Comparison of ENCODE assay signal across 10 cellular contexts in genomic region chrX:78923198-78924015, GRCh38. TPM values are rescaled to one million over a fixed set of nuclear protein-coding genes. Genes with fewer than 3 reads are reported as not detected.
DNase-seq lines count a peak whose midpoint lies in the region; ATAC-seq and TF ChIP-seq lines count a peak whose summit lies in the region.
"Had no signal": no experiment of that assay in that cellular context is flagged by ENCODE, and none has a peak within 500 bp of the region (broad histone marks: within the 10 kb centered on the region; RNA-seq: fewer than 3 reads in every experiment).

No MANE protein-coding gene starts in this region.

- no peak overlapping the region for H3K4me3 Mint-ChIP-seq in activated T-cell treated with anti-CD3 and anti-CD28 coated beads, Interleukin-2, amount 50 U/mL, for 24 hours
- peak overlapping the region in 3 of 4 donors; percentile 22 to 85 (median 43) for H3K4me3 Mint-ChIP-seq in IgD-negative memory B cell
- H3K4me3 Mint-ChIP-seq in stimulated activated naive CD8-positive, alpha-beta T cell treated with anti-CD3 and anti-CD28 coated beads, Interleukin-15, Interleukin-2, amounts not matched to agents 100 ng/mL and 50 ng/mL, for 24 hours = peak overlapping the region; percentile 43
- no peak overlapping the region for H3K4me3 Mint-ChIP-seq in CD14-positive monocyte

- H3K27ac Mint-ChIP-seq in activated T-cell treated with anti-CD3 and anti-CD28 coated beads, Interleukin-2, amount 50 U/mL, for 24 hours = peak overlapping the region; percentile 76
- H3K27ac Mint-ChIP-seq in IgD-negative memory B cell (peak overlapping the region; percentile 1 to 87 (median 3)), CD14-positive monocyte (no peak overlapping the region)
- peak overlapping the region; percentile 82 for H3K27ac Mint-ChIP-seq in stimulated activated naive CD8-positive, alpha-beta T cell treated with anti-CD3 and anti-CD28 coated beads, Interleukin-15, Interleukin-2, amounts not matched to agents 100 ng/mL and 50 ng/mL, for 24 hours

- peaks cover 6% of the 10 kb centered on the region for H3K9me3 Mint-ChIP-seq in activated T-cell treated with anti-CD3 and anti-CD28 coated beads, Interleukin-2, amount 50 U/mL, for 24 hours
- H3K9me3 Mint-ChIP-seq in IgD-negative memory B cell (peaks cover 0 to 7% (median 5%) of the 10 kb centered on the region in 3 donors), CD14-positive monocyte (peaks cover 0 to 12% (median 3%) of the 10 kb centered on the region in 7 donors)
- H3K9me3 Mint-ChIP-seq in stimulated activated naive CD8-positive, alpha-beta T cell treated with anti-CD3 and anti-CD28 coated beads, Interleukin-15, Interleukin-2, amounts not matched to agents 100 ng/mL and 50 ng/mL, for 24 hours = peaks cover 4% of the 10 kb centered on the region

- peaks cover 12% of the 10 kb centered on the region for H3K4me1 Mint-ChIP-seq in activated T-cell treated with anti-CD3 and anti-CD28 coated beads, Interleukin-2, amount 50 U/mL, for 24 hours (ENCODE audit: low read depth)
- H3K4me1 Mint-ChIP-seq in IgD-negative memory B cell (peaks cover 5 to 12% (median 8%) of the 10 kb centered on the region in 3 donors), CD14-positive monocyte (peaks cover 2% of the 10 kb centered on the region)
- H3K4me1 Mint-ChIP-seq in stimulated activated naive CD8-positive, alpha-beta T cell treated with anti-CD3 and anti-CD28 coated beads, Interleukin-15, Interleukin-2, amounts not matched to agents 100 ng/mL and 50 ng/mL, for 24 hours (ENCODE audit: low read depth) = peaks cover 27% of the 10 kb centered on the region

- TF ChIP-seq CTCF in CD14-positive monocyte (IDR thresholded peaks at IDR 0.05) = no peak

- peaks cover 24% of the 10 kb centered on the region for H3K27me3 Mint-ChIP-seq in activated T-cell treated with anti-CD3 and anti-CD28 coated beads, Interleukin-2, amount 50 U/mL, for 24 hours
- peaks cover 2% of the 10 kb centered on the region for H3K27me3 Mint-ChIP-seq in IgD-negative memory B cell
- no peaks in the 10 kb centered on the region for H3K27me3 Mint-ChIP-seq in stimulated activated naive CD8-positive, alpha-beta T cell treated with anti-CD3 and anti-CD28 coated beads, Interleukin-15, Interleukin-2, amounts not matched to agents 100 ng/mL and 50 ng/mL, for 24 hours
- no peaks in the 10 kb centered on the region for H3K27me3 Mint-ChIP-seq in CD14-positive monocyte (ENCODE audit: low read depth in 3 of 3)

- peak; percentile 93 for ATAC-seq in HG02678 (IDR thresholded peaks at IDR 0.05; ENCODE audit: unreplicated experiment)

- no peaks in the 10 kb centered on the region for H3K36me3 Mint-ChIP-seq in activated T-cell treated with anti-CD3 and anti-CD28 coated beads, Interleukin-2, amount 50 U/mL, for 24 hours (ENCODE audit: low read depth)
- H3K36me3 Mint-ChIP-seq in IgD-negative memory B cell (no peaks in the 10 kb centered on the region), CD14-positive monocyte (no peaks in the 10 kb centered on the region)
- no peaks in the 10 kb centered on the region for H3K36me3 Mint-ChIP-seq in stimulated activated naive CD8-positive, alpha-beta T cell treated with anti-CD3 and anti-CD28 coated beads, Interleukin-15, Interleukin-2, amounts not matched to agents 100 ng/mL and 50 ng/mL, for 24 hours (ENCODE audit: low read depth)

- intact Hi-C loops in CD14-positive monocyte (cut with micrococcal nuclease) = no loop called here

- DNase-seq in activated T-cell treated with anti-CD3 and anti-CD28 coated beads, Interleukin-2, amount 50 U/mL, for 24 hours = no peak
- DNase-seq in activated T-cell treated with anti-CD3 and anti-CD28 coated beads, Interleukin-2, amount 50 U/mL, for 48 hours = no peak
- DNase-seq in CD14-positive monocyte (ENCODE audit: low spot score) (no peak), AML-193 (lab: John Stamatoyannopoulos, UW) (no peak), kidney glomerular epithelial cell (lab: John Stamatoyannopoulos, UW) (no peak)
- DNase-seq: NCI-H1694 had no signal

RNA-seq across cellular contexts. Expression of gene P2RY10, which starts 21.8 kb away (rescaled TPM):
- polyA plus RNA-seq in IgD-negative memory B cell = 155 TPM
- polyA plus RNA-seq in CD14-positive monocyte = under 1 TPM; 0.33 to 0.50 TPM
- polyA plus RNA-seq: neural cell had no signal

Comparison
In these comparisons a context has a peak if more than half of its experiments do, and no peak if none do; other contexts are left out.
1. H3K27ac Mint-ChIP-seq: peak in activated T-cell treated with anti-CD3 and anti-CD28 coated beads, Interleukin-2, amount 50 U/mL, for 24 hours (single experiment), IgD-negative memory B cell (3 of 3) and stimulated activated naive CD8-positive, alpha-beta T cell treated with anti-CD3 and anti-CD28 coated beads, Interleukin-15, Interleukin-2, amounts not matched to agents 100 ng/mL and 50 ng/mL, for 24 hours (single experiment); none in CD14-positive monocyte (0 of 7).
2. H3K4me3 Mint-ChIP-seq: peak in IgD-negative memory B cell (3 of 4) and stimulated activated naive CD8-positive, alpha-beta T cell treated with anti-CD3 and anti-CD28 coated beads, Interleukin-15, Interleukin-2, amounts not matched to agents 100 ng/mL and 50 ng/mL, for 24 hours (single experiment); none in activated T-cell treated with anti-CD3 and anti-CD28 coated beads, Interleukin-2, amount 50 U/mL, for 24 hours (single experiment) and CD14-positive monocyte (0 of 2).
3. RNA of gene P2RY10, which starts 21.8 kb away (polyA plus RNA-seq): 155 TPM in IgD-negative memory B cell (single experiment); 0.33 to 0.50 TPM in CD14-positive monocyte; every median in the first group is over 100 times any median in the second.